In genomic region chr1:232044728-232045127, GRCh38 we compare ENCODE assay signal across 21 cellular contexts.
"Had no signal": no experiment of that assay in that cellular context is flagged by ENCODE, and none has a peak within 500 bp of the region (broad histone marks: within the 10 kb centered on the region; RNA-seq: fewer than 3 reads in every experiment).

No MANE protein-coding gene starts in this region.

- ATAC-seq: naive thymus-derived CD8-positive, alpha-beta T cell; pancreas; right cardiac atrium; sciatic nerve; stimulated activated effector memory CD8-positive, alpha-beta T cell treated with anti-CD3 and anti-CD28 coated beads, Interleukin-12 subunit alpha, Interleukin-12 subunit beta, amount 100 ng/mL, for 72 hours had no signal

- DNase-seq: hypothalamus; immature natural killer cell; kidney; left ventricle myocardium inferior; midbrain; naive thymus-derived CD8-positive, alpha-beta T cell; pancreas; posterior cingulate gyrus; retina; right cardiac atrium; stimulated activated CD4-positive, alpha-beta T cell treated with anti-CD3 and anti-CD28 coated beads, Interleukin-4, amount 100 ng/mL, for 24 hours; stimulated activated naive CD4-positive, alpha-beta T cell; tibial artery; trophoblast cell; uterus had no signal

- H3K4me3 ChIP-seq: left ventricle myocardium inferior, pancreas, prostate gland, skin epidermis, suprapubic skin, thoracic aorta, tibial artery, uterus had no signal

- H3K9me3 ChIP-seq: left ventricle myocardium inferior, pancreas, prostate gland, suprapubic skin, thoracic aorta, tibial artery, uterus had no signal

- H3K27ac ChIP-seq: left ventricle myocardium inferior, pancreas, prostate gland, skin epidermis, suprapubic skin, thoracic aorta, tibial artery, uterus had no signal

- H3K27me3 ChIP-seq: pancreas, suprapubic skin, tibial artery, uterus had no signal

- H3K36me3 ChIP-seq: left ventricle myocardium inferior, pancreas, prostate gland, suprapubic skin, thoracic aorta, tibial artery, uterus had no signal

- H3K4me1 ChIP-seq: left ventricle myocardium inferior, pancreas, prostate gland, suprapubic skin, tibial artery, uterus had no signal
